30 cellular contexts compared by ENCODE assay signal in genomic region chr1:214037468-214037867, GRCh38. TPM values are rescaled to one million over a fixed set of nuclear protein-coding genes. Genes with fewer than 3 reads are reported as not detected.
DNase-seq lines count a peak whose midpoint lies in the region; ATAC-seq, FAIRE-seq and TF ChIP-seq lines count a peak whose summit lies in the region.
"Had no signal": no experiment of that assay in that cellular context is flagged by ENCODE, and none has a peak within 500 bp of the region (broad histone marks: within the 10 kb centered on the region; RNA-seq: fewer than 3 reads in every experiment).

No MANE protein-coding gene starts in this region.

- no peak overlapping the region for H3K4me2 ChIP-seq in HepG2 (ENCODE audit: low read depth, low read length)
- H3K4me2 ChIP-seq in GM23338, result no peak overlapping the region
- H3K4me2 ChIP-seq: A549 had no signal

- 0 out of 2 replicates have a peak, but pooled peaks cover 5% of the 10 kb centered on the region for H3K9me2 ChIP-seq in GM23338 (ENCODE audit: insufficient read depth)

- no peak overlapping the region for H3K9ac ChIP-seq in HepG2 (ENCODE audit: insufficient read depth, low read depth, low read length)
- H3K9ac ChIP-seq: BLaER1 treated with 17β-estradiol and CSF1 and Interleukin-3, amounts not matched to agents 10 nM and 100 nM had no signal

- H3K4me3 Mint-ChIP-seq in GM23338, result no peak overlapping the region
- H3K4me3 Mint-ChIP-seq: B cell; CD4-positive, alpha-beta T cell; CD8-positive, alpha-beta T cell had no signal

- H3K4me3 ChIP-seq in heart left ventricle (no peak overlapping the region), right atrium auricular region (no peak overlapping the region), HepG2 (replicated peaks in 1 of 3; ENCODE audit: insufficient read depth in 1 of 3, low read depth in 2 of 3, low read length in 3 of 3) (no peak overlapping the region), GM23338 (no peak overlapping the region)
- H3K4me3 ChIP-seq: A549; BLaER1 treated with 17β-estradiol and CSF1 and Interleukin-3, amounts not matched to agents 10 nM and 100 nM; GM12878 had no signal

- H2AFZ ChIP-seq in HepG2 (ENCODE audit: low read length) (no peak overlapping the region), GM23338 (no peak overlapping the region)

- no TSS peak for BruUV-seq in HepG2 (replicated peaks; lab: Mats Ljungman, UMichigan)

- H3K27ac ChIP-seq in heart left ventricle (no peak overlapping the region), right atrium auricular region (no peak overlapping the region), HepG2 (ENCODE audit: extremely low read length, insufficient read depth, low read length) (no peak overlapping the region), GM23338 (ENCODE audit: low read depth) (no peak overlapping the region)
- H3K27ac ChIP-seq: 22Rv1; A549; BLaER1 treated with 17β-estradiol and CSF1 and Interleukin-3, amounts not matched to agents 10 nM and 100 nM; C4-2B had no signal

- no peaks in the 10 kb centered on the region for H3F3A ChIP-seq in GM23338 (replicated peaks; ENCODE audit: low read depth)

- H3K27me3 Mint-ChIP-seq in GM23338 (ENCODE audit: insufficient read depth, low read depth, poor library complexity), result peaks cover 2% of the 10 kb centered on the region
- H3K27me3 Mint-ChIP-seq: B cell had no signal

- no peak overlapping the region for H3K27ac Mint-ChIP-seq in GM23338
- H3K27ac Mint-ChIP-seq: B cell; CD4-positive, alpha-beta T cell; CD8-positive, alpha-beta T cell had no signal

- H3K4me1 ChIP-seq in heart left ventricle (peaks cover 0 to 9% (median 0%) of the 10 kb centered on the region in 12 donors), right atrium auricular region (no peaks in the 10 kb centered on the region), HepG2 (ENCODE audit: insufficient read depth, low read length) (peaks cover 77% of the 10 kb centered on the region), GM23338 (ENCODE audit: insufficient read depth) (no peaks in the 10 kb centered on the region)
- H3K4me1 ChIP-seq: A549 had no signal

- TF ChIP-seq RAD21 in HepG2 (CRISPR knock-in tag; IDR thresholded peaks at IDR 0.05), result no peak

- H4K20me1 ChIP-seq in HepG2 (ENCODE audit: insufficient read depth, low read length) (no peaks in the 10 kb centered on the region), GM23338 (replicated peaks; ENCODE audit: insufficient read depth) (no peaks in the 10 kb centered on the region)
- H4K20me1 ChIP-seq: BLaER1 treated with 17β-estradiol and CSF1 and Interleukin-3, amounts not matched to agents 10 nM and 100 nM had no signal

- POLR2A ChIA-PET in HepG2 (lab: Yijun Ruan, JAX), result interaction anchor here (6.7 kb wide), 1 partner anchor 13 kb away, joined by 66 read pairs; no protein-coding TSS in a partner anchor

- TF ChIP-seq EP300 in HepG2 (IDR thresholded peaks at IDR 0.05; ENCODE audit: low read depth in 2 of 2, low read length in 2 of 2), result no peak
- TF ChIP-seq EP300 in HepG2 (CRISPR knock-in tag; IDR thresholded peaks at IDR 0.05; ENCODE audit: borderline replicate concordance), result no peak

- in situ Hi-C loops in HepG2 (cut with HindIII; ENCODE audit: extremely low pct_ligation_motif_present, low pct_unique_long_range_greater_than_20kb), result no loop called here

- CTCF ChIA-PET in HepG2 (lab: Yijun Ruan, JAX; ENCODE audit: low intra/inter-chr PET ratio, low total read pairs), result no interaction called here

- peaks cover 5% of the 10 kb centered on the region for H3K79me2 ChIP-seq in HepG2 (ENCODE audit: insufficient read depth, low read length)
- H3K79me2 ChIP-seq in GM23338 (replicated peaks; ENCODE audit: insufficient read depth), result no peaks in the 10 kb centered on the region

- peak; percentile 16 for FAIRE-seq in D721Med (lab: Jason Lieb, UNC)
- no peak for FAIRE-seq in HepG2 (lab: Jason Lieb, UNC)
- FAIRE-seq: A549, GM12878, GM12892, GM18507 had no signal

- H3K36me3 Mint-ChIP-seq in GM23338 (ENCODE audit: low read depth), result no peaks in the 10 kb centered on the region
- H3K36me3 Mint-ChIP-seq: CD8-positive, alpha-beta T cell had no signal

- H3K9me3 Mint-ChIP-seq in GM23338, result no peaks in the 10 kb centered on the region
- H3K9me3 Mint-ChIP-seq: CD4-positive, alpha-beta T cell; CD8-positive, alpha-beta T cell had no signal

- ATAC-seq in Right ventricle myocardium inferior (peak; percentile 28), heart left ventricle (no peak), HepG2 (peak; percentile 42), GM23338 (no peak; the same call in 2 of the 3 replicates), GM21825 (IDR thresholded peaks at IDR 0.05; ENCODE audit: unreplicated experiment) (no peak)
- ATAC-seq: A549; CD8-positive, alpha-beta T cell; GM12878 had no signal

- no peak for TF ChIP-seq CTCF in heart left ventricle (IDR thresholded peaks at IDR 0.05)
- TF ChIP-seq CTCF in right atrium auricular region (IDR thresholded peaks at IDR 0.05), result no peak
- TF ChIP-seq CTCF in D721Med (IDR thresholded peaks at IDR 0.05; ENCODE audit: insufficient read depth, missing control alignments), result no peak
- TF ChIP-seq CTCF in HepG2 (CRISPR knock-in tag; IDR thresholded peaks at IDR 0.05), result no peak
- TF ChIP-seq CTCF in GM23338 (conservative IDR thresholded peaks at IDR 0.05; ENCODE audit: low read depth in 2 of 2), result no peak

- H3K36me3 ChIP-seq in heart left ventricle, result peaks cover 0 to 25% (median 0%) of the 10 kb centered on the region in 9 donors
- peaks cover 8% of the 10 kb centered on the region for H3K36me3 ChIP-seq in right atrium auricular region
- peaks cover 21 to 54% of the 10 kb centered on the region in 2 experiments for H3K36me3 ChIP-seq in HepG2 (replicated peaks in 1 of 2; ENCODE audit: control insufficient read depth in 1 of 2, insufficient read depth in 2 of 2, low read length in 2 of 2)
- no peaks in the 10 kb centered on the region; the same call in 1 of the 2 replicates for H3K36me3 ChIP-seq in GM23338 (ENCODE audit: insufficient read depth)

- peaks cover 6% of the 10 kb centered on the region for H3K4me1 Mint-ChIP-seq in GM23338
- H3K4me1 Mint-ChIP-seq: B cell had no signal

- DNase-seq in Right ventricle myocardium inferior (ENCODE audit: missing footprints) (no peak), heart left ventricle (no peak), cardiac septum (ENCODE audit: low spot score) (peak; percentile 69), right atrium auricular region (ENCODE audit: low spot score) (no peak), D721Med (ENCODE audit: insufficient read length, low spot score) (no peak), HepG2 (ENCODE audit: low spot score) (no peak), GM23338 (ENCODE audit: low spot score) (no peak)
- DNase-seq: AML-193; Caco-2; Calu3; CD4-positive, alpha-beta T cell; CD8-positive, alpha-beta T cell; DMS 273 treated with DMSO at 0.1 percent for 48 hours; DMS153; DMS53; DMS79; DND-41; EL; GDM1 had no signal

- H3K9me3 ChIP-seq in heart left ventricle (no peaks in the 10 kb centered on the region), right atrium auricular region (no peaks in the 10 kb centered on the region), HepG2 (ENCODE audit: low read length) (no peaks in the 10 kb centered on the region)
- H3K9me3 ChIP-seq: A549; BLaER1 treated with 17β-estradiol and CSF1 and Interleukin-3, amounts not matched to agents 10 nM and 100 nM; Caco-2 had no signal

- intact Hi-C loops in Right ventricle myocardium inferior (cut with DNase I) (no loop called here), heart left ventricle (cut with DNase I) (loop anchor here in 1 of 10 donors (10.0 kb wide), 1 partner anchor 87 kb away; no protein-coding TSS in a partner anchor), cardiac septum (cut with DNase I) (no loop called here), HepG2 (cut with micrococcal nuclease; ENCODE audit: unreplicated experiment) (no loop called here)

- H3K27me3 ChIP-seq in heart left ventricle (no peaks in the 10 kb centered on the region), right atrium auricular region (no peaks in the 10 kb centered on the region), HepG2 (ENCODE audit: control insufficient read depth in 1 of 2, insufficient read depth in 2 of 2, low read length in 2 of 2) (no peaks in the 10 kb centered on the region; a peak in 1 of 5 replicates), GM23338 (ENCODE audit: insufficient read depth) (no peaks in the 10 kb centered on the region)
- H3K27me3 ChIP-seq: BLaER1 treated with 17β-estradiol and CSF1 and Interleukin-3, amounts not matched to agents 10 nM and 100 nM had no signal

- TF ChIP-seq POLR2A in heart left ventricle (IDR thresholded peaks at IDR 0.05) (no peak), HepG2 (IDR thresholded peaks at IDR 0.05; ENCODE audit: insufficient read depth in 1 of 2, low read depth in 2 of 2, low read length in 2 of 2) (peak in 1 of 2 experiments; percentile 12; a peak in 1 of 4 replicates)

- WGBS in heart left ventricle, 4 donors, result 84 to 88% (median 86%) methylated on average over 8 of the region's 8 CpGs
- 92% methylated on average over 8 of the region's 8 CpGs for WGBS in HepG2 (ENCODE audit: low lambda C conversion rate)

RNA-seq across cellular contexts. Expression of gene PROX1, which starts 49.7 kb away (rescaled TPM):
- total RNA-seq in Right ventricle myocardium inferior (82.9 TPM), heart left ventricle (100 to 1,000 TPM in 4 of 9 donors, 10 to 100 TPM in 5; 44.6 to 145 (median 96.4) TPM), cardiac septum (110 TPM), right atrium auricular region (10 to 100 TPM; 39.7 to 46.5 TPM), HepG2 (2016; rRNA removed; fragmentation: Illumina TruSeq; extraction: Trizol) (30.2 and 48.5 TPM in 2 replicates)
- polyA plus RNA-seq in heart left ventricle (1 to 10 TPM; 6.9 to 9.8 TPM), HepG2 (2011; rRNA removed) (10.0 and 12.3 TPM in 2 replicates), GM23338 (2016; fragmentation: Nextera tagmentation; extraction: Ambion mirVana) (0.66 and 0.92 TPM in 2 replicates)
- 18.3 and 23.4 TPM in 2 replicates for total RNA-seq in HepG2 (2016; cell fraction: cytosol; rRNA removed; fragmentation: Illumina TruSeq; extraction: Trizol; ENCODE audit: low read depth)
- 30.0 and 40.1 TPM in 2 replicates for total RNA-seq in HepG2 (2016; cell fraction: insoluble cytoplasmic fraction; rRNA removed; fragmentation: Illumina TruSeq; extraction: Trizol)
- total RNA-seq in HepG2 (2016; cell fraction: membrane; rRNA removed; fragmentation: Illumina TruSeq; extraction: Trizol), result 37.4 and 49.2 TPM in 2 replicates
- 48.9 and 52.6 TPM in 2 replicates for total RNA-seq in HepG2 (2016; cell fraction: nucleus; rRNA removed; fragmentation: Illumina TruSeq; extraction: Trizol)
- polyA plus RNA-seq in HepG2 (2011; cell fraction: cytosol; rRNA removed), result 6.4 and 10.1 TPM in 2 replicates
- polyA plus RNA-seq in HepG2 (2011; cell fraction: nucleus; rRNA removed), result 24.5 and 25.6 TPM in 2 replicates
- 32.4 and 38.1 TPM in 2 replicates for polyA plus RNA-seq in HepG2 (2012)
- 0.63 and 0.75 TPM in 2 replicates for polyA plus RNA-seq in HepG2 (2016; cell fraction: cytosol; fragmentation: Illumina TruSeq; extraction: Trizol; ENCODE audit: low read depth)
- polyA plus RNA-seq in HepG2 (2016; cell fraction: insoluble cytoplasmic fraction; fragmentation: Illumina TruSeq; extraction: Trizol; ENCODE audit: low read depth), result 32.3 and 34.3 TPM in 2 replicates
- 2.9 and 3.5 TPM in 2 replicates for polyA plus RNA-seq in HepG2 (2016; cell fraction: membrane; fragmentation: Illumina TruSeq; extraction: Trizol; ENCODE audit: low read depth)
- polyA plus RNA-seq in HepG2 (2016; cell fraction: nucleus; fragmentation: Illumina TruSeq; extraction: Trizol; ENCODE audit: insufficient read depth, low read depth), result 47.2 and 51.1 TPM in 2 replicates
- 40.4 TPM in 1 of 2 replicates, not detected in the other for polyA minus RNA-seq in HepG2 (2011; rRNA and poly(A)+ RNA removed; ENCODE audit: low replicate concordance)
- 37.0 and 45.5 TPM in 2 replicates for polyA minus RNA-seq in HepG2 (2011; cell fraction: cytosol; rRNA and poly(A)+ RNA removed)
- polyA minus RNA-seq in HepG2 (2011; cell fraction: nucleus; rRNA and poly(A)+ RNA removed), result 45.6 and 52.3 TPM in 2 replicates
- 0.39 and 0.49 TPM in 2 replicates for total RNA-seq in GM23338 (2014; rRNA removed; shearing (Covaris generic))
- total RNA-seq: A172; CD8-positive, alpha-beta T cell; G401 had no signal

Comparison
In these comparisons a context has a peak if more than half of its experiments do, and no peak if none do; other contexts are left out.
1. ATAC-seq: peak in Right ventricle myocardium inferior (single experiment) and HepG2 (single experiment); none in heart left ventricle (0 of 4), GM23338 (single experiment) and GM21825 (single experiment).
2. RNA of gene PROX1, which starts 49.7 kb away (total RNA-seq): 110 TPM in cardiac septum (single experiment), 44.6 to 145 TPM in heart left ventricle, 82.9 TPM in Right ventricle myocardium inferior (single experiment), 39.7 to 46.5 TPM in right atrium auricular region and 18.3 to 52.6 TPM in HepG2; 0.39 to 0.49 TPM in GM23338; every median in the first group is over 10 times any median in the second.